In the genomic region with DNA sequence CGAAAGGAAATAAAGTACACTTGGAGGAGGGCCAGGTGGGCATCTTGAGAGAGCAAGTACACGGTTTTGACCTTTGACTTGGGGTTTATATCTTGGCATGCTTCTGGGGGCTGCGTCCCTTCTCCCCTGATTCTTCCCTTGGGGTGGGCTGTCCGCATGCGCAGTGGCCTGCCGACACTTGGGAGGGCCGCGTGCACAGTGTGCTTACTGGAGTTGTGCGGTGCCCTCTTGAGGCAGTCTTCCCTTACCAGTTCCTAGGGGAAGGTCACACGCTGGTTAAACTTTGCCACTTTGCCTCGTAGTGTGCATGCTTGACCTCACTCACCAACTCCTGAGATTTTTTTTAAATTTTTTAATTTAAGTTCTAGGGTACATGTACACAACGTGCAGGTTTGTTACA, we compare ENCODE assay signal across 21 cellular contexts. TPM values are rescaled to one million over a fixed set of nuclear protein-coding genes. Genes with fewer than 3 reads are reported as not detected.
DNase-seq lines count a peak whose midpoint lies in the region; ATAC-seq, FAIRE-seq and TF ChIP-seq lines count a peak whose summit lies in the region.
"Had no signal": no experiment of that assay in that cellular context is flagged by ENCODE, and none has a peak within 500 bp of the region (broad histone marks: within the 10 kb centered on the region; RNA-seq: fewer than 3 reads in every experiment).

No MANE protein-coding gene starts in this region.

- TF ChIP-seq RAD21 in HepG2 (CRISPR knock-in tag; IDR thresholded peaks at IDR 0.05), result no peak

- no peak for ATAC-seq in HepG2
- no peak for ATAC-seq in right lobe of liver
- no peak for ATAC-seq in GM18498 (IDR thresholded peaks at IDR 0.05; ENCODE audit: unreplicated experiment)
- no peak for ATAC-seq in T-cell (replicated peaks in 1 of 4)
- ATAC-seq: activated CD8-positive, alpha-beta T cell treated with anti-CD3 and anti-CD28 coated beads, Interleukin-2, amount 10 ng/mL, durations not matched to agents 7 days and 5 days; activated T-cell treated with anti-CD3 and anti-CD28 coated beads, Interleukin-2, amount 50 U/mL, for 72 hours; left ventricle myocardium superior; T-helper 17 cell had no signal

- H4K20me1 ChIP-seq in HepG2 (ENCODE audit: insufficient read depth, low read length), result no peaks in the 10 kb centered on the region

- CTCF ChIA-PET in HepG2 (lab: Yijun Ruan, JAX; ENCODE audit: low intra/inter-chr PET ratio, low total read pairs) (no interaction called here), T-cell (lab: Charles Lee) (no interaction called here)

- no peaks in the 10 kb centered on the region for H3K36me3 Mint-ChIP-seq in T-cell
- H3K36me3 Mint-ChIP-seq: activated naive CD8-positive, alpha-beta T cell had no signal

- H3K4me3 ChIP-seq in HepG2 (replicated peaks in 1 of 3; ENCODE audit: insufficient read depth in 1 of 3, low read depth in 2 of 3, low read length in 3 of 3), result no peak overlapping the region
- no peak overlapping the region for H3K4me3 ChIP-seq in right lobe of liver
- H3K4me3 ChIP-seq in LNCaP clone FGC (ENCODE audit: low read depth, low read length), result no peak overlapping the region
- H3K4me3 ChIP-seq in small intestine (ENCODE audit: low read depth in 1 of 2, low read length in 2 of 2), result no peak overlapping the region
- H3K4me3 ChIP-seq: GM23248 had no signal

- TF ChIP-seq POLR2A in HepG2 (IDR thresholded peaks at IDR 0.05; ENCODE audit: insufficient read depth in 1 of 2, low read depth in 2 of 2, low read length in 2 of 2), result no peak; a peak in 1 of 4 replicates
- TF ChIP-seq POLR2A in right lobe of liver (IDR thresholded peaks at IDR 0.05), result no peak

- no peak overlapping the region for H3K27ac Mint-ChIP-seq in T-cell
- H3K27ac Mint-ChIP-seq: activated CD8-positive, alpha-beta T cell treated with anti-CD3 and anti-CD28 coated beads, Interleukin-2, amount 10 ng/mL, durations not matched to agents 7 days and 5 days; activated naive CD8-positive, alpha-beta T cell; activated T-cell treated with anti-CD3 and anti-CD28 coated beads, Interleukin-2, amount 50 U/mL, for 72 hours; T-helper 17 cell had no signal

- 31% methylated on average over 5 of the region's 12 CpGs for WGBS in HepG2 (ENCODE audit: low lambda C conversion rate)
- WGBS in right lobe of liver (ENCODE audit: insufficient coverage, low coverage, low lambda C conversion rate, missing lambda C conversion rate), result 37% methylated on average over 6 of the region's 12 CpGs
- 14 to 39% (median 24%) methylated on average over 12 of the region's 12 CpGs for WGBS in small intestine, 3 donors

- no peak for FAIRE-seq in HepG2 (lab: Jason Lieb, UNC)
- no peak for FAIRE-seq in small intestine (lab: Jason Lieb, UNC)

- peaks cover 0 to 11% of the 10 kb centered on the region in 2 experiments; a peak in 1 of 5 replicates for H3K27me3 ChIP-seq in HepG2 (ENCODE audit: control insufficient read depth in 1 of 2, insufficient read depth in 2 of 2, low read length in 2 of 2)
- no peaks in the 10 kb centered on the region for H3K27me3 ChIP-seq in right lobe of liver
- H3K27me3 ChIP-seq in small intestine (ENCODE audit: control insufficient read depth in 2 of 2, insufficient read depth in 2 of 2, low read length in 2 of 2), result no peaks in the 10 kb centered on the region

- POLR2A ChIA-PET in HepG2 (lab: Yijun Ruan, JAX), result no interaction called here
- POLR2A ChIA-PET in T-cell (lab: Charles Lee), result no interaction called here

- in situ Hi-C loops in HepG2 (cut with HindIII; ENCODE audit: extremely low pct_ligation_motif_present, low pct_unique_long_range_greater_than_20kb), result no loop called here

- H3K9me3 Mint-ChIP-seq in T-cell, result no peaks in the 10 kb centered on the region
- H3K9me3 Mint-ChIP-seq: activated T-cell treated with anti-CD3 and anti-CD28 coated beads, Interleukin-2, amount 50 U/mL, for 72 hours had no signal

- peaks cover 7 to 10% (median 8%) of the 10 kb centered on the region in 3 donors for H3K4me1 Mint-ChIP-seq in T-cell

- peaks cover 8% of the 10 kb centered on the region for H3K79me2 ChIP-seq in HepG2 (ENCODE audit: insufficient read depth, low read length)

- H2AFZ ChIP-seq in HepG2 (ENCODE audit: low read length), result no peak overlapping the region
- H2AFZ ChIP-seq: GM23248 had no signal

- no peak for DNase-seq in HepG2 (ENCODE audit: low spot score)
- DNase-seq in right lobe of liver, result no peak
- DNase-seq in LNCaP clone FGC (ENCODE audit: low read depth), result no peak
- DNase-seq in small intestine, result no peak
- no peak for DNase-seq in T-cell
- DNase-seq: activated CD8-positive, alpha-beta T cell treated with anti-CD3 and anti-CD28 coated beads, Interleukin-2, amount 10 ng/mL, durations not matched to agents 7 days and 5 days; activated T-cell treated with anti-CD3 and anti-CD28 coated beads, Interleukin-2, amount 50 U/mL, for 72 hours; EL; glutamatergic neuron; GM23248; left ventricle myocardium superior; NCI-H2227 treated with DMSO at 0.1 percent for 48 hours; stimulated activated CD4-positive, alpha-beta T cell treated with anti-CD3 and anti-CD28 coated beads, Interleukin-12 subunit alpha, Interleukin-12 subunit beta, amount 100 ng/mL, for 4 hours; T-helper 17 cell had no signal

- H3K4me1 ChIP-seq in HepG2 (ENCODE audit: insufficient read depth, low read length) (peaks cover 10% of the 10 kb centered on the region), right lobe of liver (peaks cover 0 to 7% (median 0%) of the 10 kb centered on the region in 4 donors), small intestine (ENCODE audit: control insufficient read depth in 2 of 2, insufficient read depth in 1 of 2, low read depth in 1 of 2, low read length in 1 of 2) (peaks cover 0 to 4% of the 10 kb centered on the region in 2 donors)

- H3K27me3 Mint-ChIP-seq in T-cell, result no peaks in the 10 kb centered on the region
- H3K27me3 Mint-ChIP-seq: activated naive CD8-positive, alpha-beta T cell had no signal

- TF ChIP-seq EP300 in HepG2 (IDR thresholded peaks at IDR 0.05; ENCODE audit: low read depth in 2 of 2, low read length in 2 of 2) (no peak), HepG2 (CRISPR knock-in tag; IDR thresholded peaks at IDR 0.05; ENCODE audit: borderline replicate concordance) (no peak)

- no peak overlapping the region for H3K4me3 Mint-ChIP-seq in T-cell
- H3K4me3 Mint-ChIP-seq: activated CD8-positive, alpha-beta T cell treated with anti-CD3 and anti-CD28 coated beads, Interleukin-2, amount 10 ng/mL, durations not matched to agents 7 days and 5 days; activated naive CD8-positive, alpha-beta T cell; activated T-cell treated with anti-CD3 and anti-CD28 coated beads, Interleukin-2, amount 50 U/mL, for 72 hours; T-helper 17 cell had no signal

- H3K9me3 ChIP-seq in HepG2 (ENCODE audit: low read length) (no peaks in the 10 kb centered on the region), right lobe of liver (no peaks in the 10 kb centered on the region), small intestine (ENCODE audit: control insufficient read depth, low read depth) (no peaks in the 10 kb centered on the region)
- H3K9me3 ChIP-seq: neutrophil had no signal

- no peak overlapping the region for H3K4me2 ChIP-seq in HepG2 (ENCODE audit: low read depth, low read length)

- H3K27ac ChIP-seq in HepG2 (ENCODE audit: extremely low read length, insufficient read depth, low read length) (no peak overlapping the region), right lobe of liver (no peak overlapping the region), VCaP (no peak overlapping the region), small intestine (ENCODE audit: low read depth in 1 of 2, low read length in 1 of 2) (no peak overlapping the region)
- H3K27ac ChIP-seq: GM23248, neutrophil had no signal

- no peaks in the 10 kb centered on the region for H3K36me3 ChIP-seq in HepG2 (replicated peaks in 1 of 2; ENCODE audit: control insufficient read depth in 1 of 2, insufficient read depth in 2 of 2, low read length in 2 of 2)
- no peaks in the 10 kb centered on the region for H3K36me3 ChIP-seq in right lobe of liver
- no peaks in the 10 kb centered on the region for H3K36me3 ChIP-seq in small intestine (ENCODE audit: control insufficient read depth in 2 of 2, insufficient read depth in 2 of 2, low read length in 2 of 2)
- H3K36me3 ChIP-seq: neutrophil had no signal

- BruUV-seq in HepG2 (replicated peaks; lab: Mats Ljungman, UMichigan), result no TSS peak

- peak; percentile 47 for TF ChIP-seq CTCF in HepG2 (CRISPR knock-in tag; IDR thresholded peaks at IDR 0.05)
- peak in 1 of 4 donors; percentile 21 for TF ChIP-seq CTCF in right lobe of liver (IDR thresholded peaks at IDR 0.05)
- TF ChIP-seq CTCF in LNCaP clone FGC (IDR thresholded peaks at IDR 0.05; ENCODE audit: control insufficient read depth, extremely low read depth, insufficient read depth), result peak; percentile 52
- peak; percentile 60 for TF ChIP-seq CTCF in VCaP (conservative IDR thresholded peaks at IDR 0.05)

- no peak overlapping the region for H3K9ac ChIP-seq in HepG2 (ENCODE audit: insufficient read depth, low read depth, low read length)
- H3K9ac ChIP-seq: GM23248 had no signal

- intact Hi-C loops in HepG2 (cut with micrococcal nuclease; ENCODE audit: unreplicated experiment), result no loop called here
- intact Hi-C loops in right lobe of liver (cut with DNase I), result no loop called here

RNA-seq across cellular contexts. Expression of a gene that starts 4.3 kb away (rescaled TPM):
- total RNA-seq in HepG2 (2016; rRNA removed; fragmentation: Illumina TruSeq; extraction: Trizol) (65.4 and 124 TPM in 2 replicates), right lobe of liver (100 to 1,000 TPM in 4 of 6 experiments, 10 to 100 TPM in 2; 63.8 to 155 (median 128) TPM), T-cell (10 to 100 TPM; 70.9 to 91.0 (median 82.1) TPM)
- 165 and 166 TPM in 2 replicates for total RNA-seq in HepG2 (2016; cell fraction: cytosol; rRNA removed; fragmentation: Illumina TruSeq; extraction: Trizol; ENCODE audit: low read depth)
- 72.1 and 131 TPM in 2 replicates for total RNA-seq in HepG2 (2016; cell fraction: insoluble cytoplasmic fraction; rRNA removed; fragmentation: Illumina TruSeq; extraction: Trizol)
- 271 and 285 TPM in 2 replicates for total RNA-seq in HepG2 (2016; cell fraction: membrane; rRNA removed; fragmentation: Illumina TruSeq; extraction: Trizol)
- total RNA-seq in HepG2 (2016; cell fraction: nucleus; rRNA removed; fragmentation: Illumina TruSeq; extraction: Trizol), result 76.4 and 77.0 TPM in 2 replicates
- polyA plus RNA-seq in HepG2 (2011; rRNA removed) (80.3 and 99.3 TPM in 2 replicates), small intestine (10 to 100 TPM; 45.8 to 99.7 (median 56.7) TPM)
- 102 and 119 TPM in 2 replicates for polyA plus RNA-seq in HepG2 (2011; cell fraction: cytosol; rRNA removed)
- 99.8 and 103 TPM in 2 replicates for polyA plus RNA-seq in HepG2 (2011; cell fraction: nucleus; rRNA removed)
- polyA plus RNA-seq in HepG2 (2012), result 43.6 and 60.3 TPM in 2 replicates
- 124 and 168 TPM in 2 replicates for polyA plus RNA-seq in HepG2 (2016; cell fraction: cytosol; fragmentation: Illumina TruSeq; extraction: Trizol; ENCODE audit: low read depth)
- polyA plus RNA-seq in HepG2 (2016; cell fraction: insoluble cytoplasmic fraction; fragmentation: Illumina TruSeq; extraction: Trizol; ENCODE audit: low read depth), result 83.6 and 94.2 TPM in 2 replicates
- polyA plus RNA-seq in HepG2 (2016; cell fraction: membrane; fragmentation: Illumina TruSeq; extraction: Trizol; ENCODE audit: low read depth), result 184 and 217 TPM in 2 replicates
- polyA plus RNA-seq in HepG2 (2016; cell fraction: nucleus; fragmentation: Illumina TruSeq; extraction: Trizol; ENCODE audit: insufficient read depth, low read depth), result 147 and 155 TPM in 2 replicates
- 281 and 712 TPM in 2 replicates for polyA minus RNA-seq in HepG2 (2011; rRNA and poly(A)+ RNA removed; ENCODE audit: low replicate concordance)
- polyA minus RNA-seq in HepG2 (2011; cell fraction: cytosol; rRNA and poly(A)+ RNA removed), result 45.2 and 56.5 TPM in 2 replicates
- 37.0 and 46.2 TPM in 2 replicates for polyA minus RNA-seq in HepG2 (2011; cell fraction: nucleus; rRNA and poly(A)+ RNA removed)

RNA-seq across cellular contexts. Expression of a gene that starts 54.4 kb away (rescaled TPM):
- total RNA-seq in HepG2 (2016; rRNA removed; fragmentation: Illumina TruSeq; extraction: Trizol) (1.2 and 5.9 TPM in 2 replicates), right lobe of liver (not detected), T-cell (under 1 TPM; 0.09 to 0.70 (median 0.28) TPM)
- 6.1 and 7.1 TPM in 2 replicates for total RNA-seq in HepG2 (2016; cell fraction: cytosol; rRNA removed; fragmentation: Illumina TruSeq; extraction: Trizol; ENCODE audit: low read depth)
- total RNA-seq in HepG2 (2016; cell fraction: insoluble cytoplasmic fraction; rRNA removed; fragmentation: Illumina TruSeq; extraction: Trizol), result 1.7 and 5.8 TPM in 2 replicates
- 3.3 and 3.7 TPM in 2 replicates for total RNA-seq in HepG2 (2016; cell fraction: membrane; rRNA removed; fragmentation: Illumina TruSeq; extraction: Trizol)
- 7.1 and 8.7 TPM in 2 replicates for total RNA-seq in HepG2 (2016; cell fraction: nucleus; rRNA removed; fragmentation: Illumina TruSeq; extraction: Trizol)
- polyA plus RNA-seq in HepG2 (2011; rRNA removed) (3.5 and 4.3 TPM in 2 replicates), small intestine (1 to 10 TPM in 1 of 3 donors, under 1 TPM in 1, not detected in 1; 0.54 to 1.4 TPM)
- 0.68 and 2.0 TPM in 2 replicates for polyA plus RNA-seq in HepG2 (2011; cell fraction: cytosol; rRNA removed)
- 28.2 and 42.3 TPM in 2 replicates for polyA plus RNA-seq in HepG2 (2011; cell fraction: nucleus; rRNA removed)
- polyA plus RNA-seq in HepG2 (2012), result 1.7 and 2.9 TPM in 2 replicates
- polyA plus RNA-seq in HepG2 (2016; cell fraction: cytosol; fragmentation: Illumina TruSeq; extraction: Trizol; ENCODE audit: low read depth), result 0.62 and 0.99 TPM in 2 replicates
- polyA plus RNA-seq in HepG2 (2016; cell fraction: insoluble cytoplasmic fraction; fragmentation: Illumina TruSeq; extraction: Trizol; ENCODE audit: low read depth), result 1.6 and 2.5 TPM in 2 replicates
- 1.4 and 1.5 TPM in 2 replicates for polyA plus RNA-seq in HepG2 (2016; cell fraction: membrane; fragmentation: Illumina TruSeq; extraction: Trizol; ENCODE audit: low read depth)
- polyA plus RNA-seq in HepG2 (2016; cell fraction: nucleus; fragmentation: Illumina TruSeq; extraction: Trizol; ENCODE audit: insufficient read depth, low read depth), result 24.5 and 26.8 TPM in 2 replicates
- polyA minus RNA-seq in HepG2 (2011; rRNA and poly(A)+ RNA removed; ENCODE audit: low replicate concordance), result 0.30 and 3.4 TPM in 2 replicates
- 1.9 and 2.0 TPM in 2 replicates for polyA minus RNA-seq in HepG2 (2011; cell fraction: cytosol; rRNA and poly(A)+ RNA removed)
- 4.0 and 6.4 TPM in 2 replicates for polyA minus RNA-seq in HepG2 (2011; cell fraction: nucleus; rRNA and poly(A)+ RNA removed)
- total RNA-seq: fibroblast of lung, GM23248, left ventricle myocardium superior, renal cortical epithelial cell, temporal lobe had no signal
- polyA plus RNA-seq: fibroblast of lung, GM23248 had no signal
